13 cellular contexts compared by ENCODE assay signal in the genomic region with DNA sequence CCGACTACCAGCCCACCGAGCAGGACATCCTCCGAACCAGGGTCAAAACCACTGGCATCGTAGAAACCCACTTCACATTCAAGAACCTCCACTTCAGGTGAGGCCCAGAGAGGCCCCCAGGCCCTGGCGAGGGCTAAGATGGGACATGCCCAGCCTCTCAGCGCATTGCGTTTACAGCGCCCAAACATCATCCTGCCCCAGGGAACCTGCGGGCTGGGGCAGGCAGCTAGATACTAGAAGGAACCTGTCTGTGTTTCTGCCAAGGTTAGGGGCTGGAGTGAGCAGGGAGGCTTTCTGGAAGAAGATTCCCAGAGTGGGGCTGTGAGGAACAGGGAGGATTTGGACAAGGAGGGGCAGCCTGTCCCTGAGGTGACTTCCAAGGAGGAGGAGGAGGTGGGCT.
"Had no signal": no experiment of that assay in that cellular context is flagged by ENCODE, and none has a peak within 500 bp of the region (broad histone marks: within the 10 kb centered on the region; RNA-seq: fewer than 3 reads in every experiment).

No MANE protein-coding gene starts in this region.

- H3K27ac ChIP-seq: gastroesophageal sphincter, heart right ventricle, upper lobe of left lung had no signal

- ATAC-seq: activated CD4-positive, alpha-beta T cell treated with anti-CD3 and anti-CD28 coated beads for 36 hours; gastroesophageal sphincter; heart right ventricle; naive thymus-derived CD8-positive, alpha-beta T cell; stimulated activated naive B cell treated with anti-CD40 and anti-IgM and Interleukin-4, amounts not matched to agents 10 μg/mL and 1 μg/mL and 100 μg/mL, for 72 hours had no signal

- H3K4me3 ChIP-seq: gastroesophageal sphincter, heart right ventricle, upper lobe of left lung had no signal

- DNase-seq: activated CD4-positive, alpha-beta memory T cell treated with anti-CD3 and anti-CD28 coated beads, Interleukin-2, amount 10 ng/mL, durations not matched to agents 7 days and 5 days; activated CD4-positive, alpha-beta T cell treated with anti-CD3 and anti-CD28 coated beads for 36 hours; activated T-cell treated with anti-CD3 and anti-CD28 coated beads, Interleukin-2, amount 50 U/mL, for 24 hours; cortex of kidney; effector CD8-positive, alpha-beta T cell; heart right ventricle; mesenchymal stem cell; naive thymus-derived CD8-positive, alpha-beta T cell; SK-N-SH; stimulated activated CD4-positive, alpha-beta T cell treated with anti-CD3 and anti-CD28 coated beads, Interleukin-2, amount 100 ng/mL, for 48 hours; stimulated activated naive B cell treated with anti-CD40 and anti-IgM and Interleukin-4, amounts not matched to agents 10 μg/mL and 1 μg/mL and 100 μg/mL, for 72 hours; upper lobe of left lung had no signal
